ENCODE assay signal across 21 cellular contexts in the genomic region with DNA sequence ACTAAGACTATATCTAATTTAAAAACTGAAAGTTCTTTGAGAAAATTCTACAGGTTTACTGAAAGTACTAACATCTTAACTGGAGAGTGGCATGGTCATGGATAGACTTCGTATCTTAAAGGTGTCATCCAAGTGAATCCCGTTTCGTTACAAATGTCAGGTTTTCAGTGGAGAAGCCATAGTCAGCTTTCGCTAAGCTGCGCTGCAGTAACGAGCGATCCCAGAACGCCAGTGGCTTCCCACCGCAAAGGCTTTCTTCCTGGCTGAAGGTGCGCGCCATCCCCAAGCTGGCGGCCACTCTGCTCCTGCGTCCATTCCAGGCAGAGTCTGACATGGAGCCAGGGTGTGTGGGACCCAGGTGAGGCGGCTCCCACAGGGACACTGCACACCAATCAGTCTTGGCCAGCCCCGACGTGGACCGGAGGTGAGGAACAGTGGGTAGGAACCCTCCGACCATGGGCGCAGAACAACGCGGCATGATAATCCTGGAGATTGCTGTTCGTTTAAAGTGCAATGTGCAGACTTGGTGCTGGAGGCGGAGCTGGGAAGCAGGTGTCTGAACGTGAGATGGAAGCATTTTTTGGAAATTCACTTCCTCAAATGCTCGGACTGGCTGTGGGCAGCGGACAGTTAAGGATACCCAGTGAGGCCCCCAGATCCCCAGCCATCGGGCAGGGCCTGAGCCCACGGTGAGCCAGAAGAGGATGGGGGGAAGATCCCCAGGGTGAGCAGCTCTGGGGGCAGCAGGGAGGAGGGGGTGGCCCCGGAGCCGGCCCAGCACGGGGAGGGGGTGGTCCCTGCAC. TPM values are rescaled to one million over a fixed set of nuclear protein-coding genes. Genes with fewer than 3 reads are reported as not detected.
"Had no signal": no experiment of that assay in that cellular context is flagged by ENCODE, and none has a peak within 500 bp of the region (broad histone marks: within the 10 kb centered on the region; RNA-seq: fewer than 3 reads in every experiment).

No MANE protein-coding gene starts in this region.

- H3K27me3 ChIP-seq: cardiac muscle cell, hepatocyte had no signal

- H3K4me1 ChIP-seq: lower lobe of right lung, stomach had no signal

- ATAC-seq: activated CD8-positive, alpha-beta T cell treated with anti-CD3 and anti-CD28 coated beads, Interleukin-2, amount 10 ng/mL, durations not matched to agents 7 days and 5 days; effector memory CD8-positive, alpha-beta T cell; left cardiac atrium; lower lobe of right lung had no signal

- DNase-seq: activated B cell treated with CpG ODN at 0.5 μM for 24 hours; activated CD4-positive, alpha-beta T cell treated with anti-CD3 and anti-CD28 coated beads, Interleukin-2, amount 10 ng/mL, durations not matched to agents 7 days and 5 days; activated CD8-positive, alpha-beta memory T cell treated with anti-CD3 and anti-CD28 coated beads, Interleukin-2, amount 50 U/mL, for 48 hours; activated CD8-positive, alpha-beta T cell treated with anti-CD3 and anti-CD28 coated beads, Interleukin-2, amount 10 ng/mL, durations not matched to agents 7 days and 5 days; activated naive CD4-positive, alpha-beta T cell; activated naive CD8-positive, alpha-beta T cell treated with anti-CD3 and anti-CD28 coated beads for 36 hours; amniotic stem cell; effector memory CD8-positive, alpha-beta T cell; foreskin fibroblast; left cardiac atrium; lower lobe of right lung; retina; stimulated activated CD4-positive, alpha-beta T cell treated with anti-CD3 and anti-CD28 coated beads, Interleukin-15, amount 100 ng/mL, for 24 hours; stimulated activated CD4-positive, alpha-beta T cell treated with anti-CD3 and anti-CD28 coated beads, Interleukin-2, amount 100 ng/mL, for 48 hours; stomach; SW 1271 had no signal

- H3K27ac ChIP-seq: cardiac muscle cell, hepatocyte, lower lobe of right lung, stomach had no signal

- H2AFZ ChIP-seq: hepatocyte had no signal

- H3K4me3 ChIP-seq: cardiac muscle cell, hepatocyte, lower lobe of right lung, stomach had no signal

- H3K79me2 ChIP-seq: hepatocyte had no signal

- H3K36me3 ChIP-seq: cardiac muscle cell, lower lobe of right lung, stomach had no signal

- H3K4me2 ChIP-seq: hepatocyte had no signal

RNA-seq across cellular contexts. Expression of gene KCNG2, which starts 27.8 kb away (rescaled TPM):
- total RNA-seq: activated B cell treated with CpG ODN at 0.5 μM for 24 hours; activated CD4-positive, alpha-beta T cell treated with anti-CD3 and anti-CD28 coated beads, Interleukin-2, amount 10 ng/mL, durations not matched to agents 7 days and 5 days; activated CD8-positive, alpha-beta T cell treated with anti-CD3 and anti-CD28 coated beads, Interleukin-2, amount 10 ng/mL, durations not matched to agents 7 days and 5 days; activated naive CD8-positive, alpha-beta T cell treated with anti-CD3 and anti-CD28 coated beads for 36 hours; cardiac muscle cell; glomerular endothelial cell; hepatocyte; mesothelial cell of epicardium; natural killer cell treated with Interleukin-12 subunit alpha and Interleukin-12 subunit beta and Interleukin-15 and Interleukin-18, amount 100 ng/mL, for 72 hours had no signal
- polyA plus RNA-seq: hepatocyte had no signal
